Comparison of ENCODE assay signal across 1 cellular context in genomic region chr12:105492591-105492990, GRCh38.
TF ChIP-seq lines count a peak whose summit lies in the region.

No MANE protein-coding gene starts in this region.

TF ChIP-seq in GM23338, 12 proteins besides CTCF, POLR2A, EP300 and RAD21 (continued from another document):
- no peak for TF ChIP-seq ZNF462 (CRISPR knock-in tag; IDR thresholded peaks at IDR 0.05)
- no peak for TF ChIP-seq ZNF331 (CRISPR knock-in tag; IDR thresholded peaks at IDR 0.05; ENCODE audit: low read depth)
- no peak for TF ChIP-seq POLR2AphosphoS5 (IDR thresholded peaks at IDR 0.05; ENCODE audit: low read depth)
- TF ChIP-seq CREB1 (CRISPR knock-in tag; IDR thresholded peaks at IDR 0.05; ENCODE audit: low read depth) = no peak
